8 cellular contexts compared by ENCODE assay signal in the genomic region with DNA sequence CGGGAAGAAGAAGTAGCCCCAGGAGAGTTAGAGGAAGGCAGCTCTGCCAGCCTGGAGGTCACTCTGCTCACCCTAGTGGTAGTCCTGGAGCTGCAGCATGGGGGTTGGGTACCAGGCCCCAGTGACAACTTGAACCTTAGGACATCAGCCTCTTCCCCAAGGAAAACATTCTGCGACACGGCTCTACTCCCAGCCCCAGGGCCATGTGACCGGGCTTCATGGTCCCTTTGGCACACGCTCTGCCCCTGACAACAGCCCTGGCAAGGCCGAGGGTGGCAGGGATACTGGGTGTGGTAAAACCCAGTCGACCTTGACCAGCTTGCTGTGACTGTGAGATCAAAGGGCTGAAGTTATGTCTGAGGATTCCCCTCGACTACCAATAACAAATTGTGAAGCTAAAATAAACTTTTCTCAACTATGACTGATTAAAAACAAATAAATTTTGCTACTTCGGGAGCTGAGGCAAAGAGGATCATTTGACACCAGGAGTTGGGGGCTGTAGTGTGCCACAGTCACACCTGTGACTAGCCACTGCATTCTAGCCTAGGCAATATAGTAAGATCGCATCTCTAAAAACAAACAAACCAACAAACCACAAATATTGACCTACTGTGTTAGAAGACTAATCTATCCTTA. TPM values are rescaled to one million over a fixed set of nuclear protein-coding genes. Genes with fewer than 3 reads are reported as not detected.
A peak's percentile ranks its signal among the peaks of the same experiment; 100 is the strongest.
DNase-seq lines count a peak whose midpoint lies in the region; ATAC-seq, FAIRE-seq and TF ChIP-seq lines count a peak whose summit lies in the region.

No MANE protein-coding gene starts in this region.

- peak overlapping the region; percentile 76 for H2AFZ ChIP-seq in GM12878 (ENCODE audit: control insufficient read depth, low read depth, low read length)

- H3K79me2 ChIP-seq in GM12878 (ENCODE audit: control insufficient read depth, insufficient read depth, low read length) = no peaks in the 10 kb centered on the region

- no peaks in the 10 kb centered on the region for H3K4me1 Mint-ChIP-seq in natural killer cell

- 4% methylated on average over 10 of the region's 10 CpGs for WGBS in GM12878 (ENCODE audit: insufficient coverage, insufficient replicate concordance, low lambda C conversion rate, missing lambda C conversion rate)
- WGBS in psoas muscle, 3 donors = 33 to 50% (median 38%) methylated on average over 10 of the region's 10 CpGs

- H3K9me3 ChIP-seq in GM12878 (replicated peaks; ENCODE audit: control insufficient read depth, insufficient read depth, low read length) (no peaks in the 10 kb centered on the region), psoas muscle (no peaks in the 10 kb centered on the region)

- no peaks in the 10 kb centered on the region for H4K20me1 ChIP-seq in GM12878 (ENCODE audit: control insufficient read depth, insufficient read depth)

- no peaks in the 10 kb centered on the region for H3K36me3 ChIP-seq in GM12878 (ENCODE audit: control insufficient read depth in 2 of 2, insufficient read depth in 2 of 2, low read length in 1 of 2)
- H3K36me3 ChIP-seq in psoas muscle (ENCODE audit: insufficient read depth in 1 of 2, low read depth in 1 of 2) = no peaks in the 10 kb centered on the region

- DNase-seq in GM12878 (ENCODE audit: low read depth, low spot score) (peak; percentile 63), psoas muscle (peak in 1 of 2 donors; percentile 25), epidermal melanocyte (ENCODE audit: insufficient read length, low spot score) (no peak), NOMO-1 treated with dmso at 0.1 percent for 144 hours (lab: John Stamatoyannopoulos, UW; ENCODE audit: unreplicated experiment) (no peak), HCEC 1CT (no peak), natural killer cell (no peak)

- no peak overlapping the region for H3K27ac Mint-ChIP-seq in natural killer cell

- H3K4me1 ChIP-seq in GM12878 (ENCODE audit: control insufficient read depth, insufficient read depth, low read length) = peaks cover 25% of the 10 kb centered on the region
- no peaks in the 10 kb centered on the region for H3K4me1 ChIP-seq in psoas muscle

- no peak; the same call in 1 of the 2 replicates for TF ChIP-seq RAD21 in GM12878 (IDR thresholded peaks at IDR 0.05; ENCODE audit: insufficient read depth, low read depth, low read length)

- no peak for TF ChIP-seq POLR2A in GM12878 (IDR thresholded peaks at IDR 0.05; ENCODE audit: low read depth, low read length)

- RAD21 ChIA-PET in GM12878 (lab: Charles Lee; ENCODE audit: unreplicated experiment) = interaction anchor here (0.6 to 7.2 kb wide), 28 partner anchors 10 to 188 kb away, joined by 3 to 119 read pairs (median 5); partner anchors contain the start of gene ARID1B

- H3K27me3 ChIP-seq in GM12878 (replicated peaks in 1 of 2; ENCODE audit: control insufficient read depth in 2 of 2, insufficient read depth in 2 of 2, low read length in 1 of 2) (no peaks in the 10 kb centered on the region), psoas muscle (ENCODE audit: insufficient read depth in 3 of 3, low read length in 2 of 3) (no peaks in the 10 kb centered on the region)

- TF ChIP-seq CTCF in GM12878 (IDR thresholded peaks at IDR 0.05 in 2 of 3, conservative IDR thresholded peaks at IDR 0.05 in 1 of 3; ENCODE audit: control insufficient read depth in 2 of 3, extremely low read depth in 1 of 3, insufficient read depth in 1 of 3, low read depth in 3 of 3, low read length in 3 of 3) = peak; percentile 40 to 67 (median 43); a peak in 5 of 6 replicates
- peak; percentile 20 for TF ChIP-seq CTCF in psoas muscle (IDR thresholded peaks at IDR 0.05)
- no peak for TF ChIP-seq CTCF in natural killer cell (IDR thresholded peaks at IDR 0.05)

- peaks cover 5 to 9% of the 10 kb centered on the region in 2 donors for H3K27me3 Mint-ChIP-seq in natural killer cell (ENCODE audit: low read depth in 2 of 2)

- H3K4me3 ChIP-seq in GM12878 (no peak overlapping the region), psoas muscle (no peak overlapping the region)

- no peak for FAIRE-seq in GM12878 (lab: Jason Lieb, UNC)

- peak; percentile 76 for ATAC-seq in GM18909 (IDR thresholded peaks at IDR 0.05; ENCODE audit: poor library complexity, unreplicated experiment)
- ATAC-seq in HG03103 (IDR thresholded peaks at IDR 0.05; ENCODE audit: low read depth, unreplicated experiment) = peak; percentile 52
- ATAC-seq in GM12878 = peak; percentile 94
- ATAC-seq in psoas muscle = peak in 3 of 4 donors; percentile 36 to 73 (median 56)
- ATAC-seq in natural killer cell = no peak

- peak overlapping the region; percentile 68 for H3K4me2 ChIP-seq in GM12878 (ENCODE audit: control insufficient read depth, insufficient read depth)

- CTCF ChIA-PET in GM12878 (lab: Yijun Ruan, JAX) = interaction anchor here (0.6 to 4.8 kb wide), 21 partner anchors 11 to 263 kb away, joined by 3 to 42 read pairs (median 6); no protein-coding TSS in a partner anchor

- in situ Hi-C loops in GM12878 (cut with MboI) = no loop called here

- H3K4me3 Mint-ChIP-seq in natural killer cell = no peak overlapping the region

- POLR2A ChIA-PET in GM12878 (lab: Charles Lee) = interaction anchor here (0.6 to 4.1 kb wide), 8 partner anchors 10 to 55 kb away, joined by 3 to 36 read pairs (median 6); no protein-coding TSS in a partner anchor

- peak in 1 of 2 experiments; percentile 53; a peak in 1 of 4 replicates for TF ChIP-seq EP300 in GM12878 (IDR thresholded peaks at IDR 0.05; ENCODE audit: borderline replicate concordance in 1 of 2, control insufficient read depth in 1 of 2, low read depth in 2 of 2, low read length in 2 of 2)

- SMC1A ChIA-PET in GM12878 (lab: Charles Lee; ENCODE audit: uncharacterized antibody, unreplicated experiment) = interaction anchor here (0.6 to 6.5 kb wide), 32 partner anchors 9 to 269 kb away, joined by 3 to 121 read pairs (median 7); no protein-coding TSS in a partner anchor

- H3K9me3 Mint-ChIP-seq in natural killer cell = no peaks in the 10 kb centered on the region

- H3K36me3 Mint-ChIP-seq in natural killer cell = no peaks in the 10 kb centered on the region

- H3K9ac ChIP-seq in GM12878 (ENCODE audit: control insufficient read depth, insufficient read depth, low read length) = no peak overlapping the region

- intact Hi-C loops in GM12878 (cut with micrococcal nuclease; ENCODE audit: unreplicated experiment) (loop anchor here (2.0 kb wide), 1 partner anchor 32 kb away; no protein-coding TSS in a partner anchor), psoas muscle (cut with DNase I) (no loop called here), natural killer cell (cut with micrococcal nuclease) (no loop called here)

- no peak overlapping the region for H3K27ac ChIP-seq in GM12878 (ENCODE audit: control insufficient read depth, insufficient read depth)
- H3K27ac ChIP-seq in psoas muscle = no peak overlapping the region

- no TSS peak for BruUV-seq in GM12878 (replicated peaks; lab: Mats Ljungman, UMichigan)

TF ChIP-seq in GM12878, 131 proteins besides CTCF, POLR2A, EP300 and RAD21 (continues in another document):
- peak; percentile 38; the same call in 1 of the 2 replicates for TF ChIP-seq MLLT1 (IDR thresholded peaks at IDR 0.05)
- no peak for TF ChIP-seq NFYA (IDR thresholded peaks at IDR 0.05; ENCODE audit: borderline replicate concordance, low read depth, low read length)
- TF ChIP-seq ZNF24 (IDR thresholded peaks at IDR 0.05) = no peak
- TF ChIP-seq TCF7 (IDR thresholded peaks at IDR 0.05; ENCODE audit: borderline replicate concordance) = peak; percentile 87
- no peak for TF ChIP-seq CHD4 (IDR thresholded peaks at IDR 0.05)
- no peak for TF ChIP-seq CBX3 (IDR thresholded peaks at IDR 0.05; ENCODE audit: borderline replicate concordance, low read depth)
- peak; percentile 66; the same call in 1 of the 2 replicates for TF ChIP-seq LARP7 (IDR thresholded peaks at IDR 0.05)

RNA-seq across cellular contexts. Expression of gene ARID1B, which starts 24.4 kb away (rescaled TPM):
- 1,061 and 1,083 TPM in 2 replicates for total RNA-seq in GM12878 (2013; cell fraction: nucleolus; rRNA removed)
- total RNA-seq in GM12878 (2014; rRNA removed) = 68.0 and 68.8 TPM in 2 replicates
- 73.7 and 80.8 TPM in 2 replicates for total RNA-seq in GM12878 (2014; rRNA removed; fragmentation: Illumina TruSeq; extraction: Trizol)
- 116 and 133 TPM in 2 replicates for total RNA-seq in GM12878 (2021)
- 28.7 TPM for polyA plus RNA-seq in GM12878 (2011; ENCODE audit: low read depth)
- 21.3 and 24.7 TPM in 2 replicates for polyA plus RNA-seq in GM12878 (2011; rRNA removed)
- polyA plus RNA-seq in GM12878 (2011; cell fraction: cytosol; rRNA removed) = 21.4 and 24.5 TPM in 2 replicates
- polyA plus RNA-seq in GM12878 (2011; cell fraction: nucleus; rRNA removed) = 69.4 and 82.0 TPM in 2 replicates
- polyA plus RNA-seq in GM12878 (2012) = 43.0 and 45.3 TPM in 2 replicates
- polyA plus RNA-seq in GM12878 (2014; fragmentation: Illumina TruSeq; extraction: Trizol) = 59.2 and 69.9 TPM in 2 replicates
- polyA plus RNA-seq in GM12878 (2014; fragmentation: Nextera tagmentation; extraction: Ambion mirVana) = 10 to 100 TPM; 37.7 to 73.9 TPM
- polyA plus RNA-seq in GM12878 (2014; rRNA removed) = 50.0 and 59.1 TPM in 2 replicates
- 10 to 100 TPM; 32.4 to 39.1 TPM for polyA plus RNA-seq in GM12878 (2016; fragmentation: Nextera tagmentation; extraction: Ambion mirVana)
- 124 and 158 TPM in 2 replicates for polyA minus RNA-seq in GM12878 (2011; rRNA and poly(A)+ RNA removed)
- polyA minus RNA-seq in GM12878 (2011; cell fraction: cytosol; rRNA and poly(A)+ RNA removed) = 32.6 and 38.9 TPM in 2 replicates
- 206 and 401 TPM in 2 replicates for polyA minus RNA-seq in GM12878 (2011; cell fraction: nucleus; rRNA and poly(A)+ RNA removed)
- total RNA-seq in psoas muscle = 10 to 100 TPM; 53.1 to 61.1 (median 55.8) TPM
- polyA plus RNA-seq in psoas muscle = 10 to 100 TPM in 2 of 3 donors, 1 to 10 TPM in 1; 8.1 to 29.2 (median 12.4) TPM
- total RNA-seq in natural killer cell = 100 to 1,000 TPM; 180 to 201 (median 189) TPM

Comparison
In these comparisons a context has a peak if more than half of its experiments do, and no peak if none do; other contexts are left out.
1. ATAC-seq: peak in GM18909 (single experiment), HG03103 (single experiment), GM12878 (single experiment) and psoas muscle (3 of 4); none in natural killer cell (0 of 3).